ENCODE assay signal across 8 cellular contexts in genomic region chr7:12389089-12389700, GRCh38. TPM values are rescaled to one million over a fixed set of nuclear protein-coding genes. Genes with fewer than 3 reads are reported as not detected.
DNase-seq lines count a peak whose midpoint lies in the region; ATAC-seq and TF ChIP-seq lines count a peak whose summit lies in the region.

No MANE protein-coding gene starts in this region.

- no peak overlapping the region for H2BK12ac ChIP-seq in trophoblast cell (ENCODE audit: low read length)

- H3K14ac ChIP-seq in trophoblast cell (ENCODE audit: low read length) = no peak overlapping the region

- intact Hi-C loops in activated T-helper 2 cell treated with anti-CD3 and anti-CD28 coated beads, Interferon-gamma antibody, Interleukin-2, Interleukin-4, amounts not matched to agents 10 μg/mL and 5 μg/mL and 100 μg/mL, durations not matched to agents 14 hours and 24 hours and 36 hours (cut with micrococcal nuclease) = loop anchor here (5.0 kb wide), 1 partner anchor 103 kb away; no protein-coding TSS in a partner anchor

- TF ChIP-seq CTCF in WTC11 (IDR thresholded peaks at IDR 0.05) = peak; percentile 62
- TF ChIP-seq CTCF in fibroblast of lung (conservative IDR thresholded peaks at IDR 0.05 in 1 of 2, IDR thresholded peaks at IDR 0.05 in 1 of 2; ENCODE audit: low read depth in 1 of 2, low read length in 2 of 2) = peak; percentile 86 to 96

- no peaks in the 10 kb centered on the region for H4K20me1 ChIP-seq in fibroblast of lung (ENCODE audit: control insufficient read depth, extremely low read depth, insufficient read depth, low read length)

- no peak overlapping the region for H2BK120ac ChIP-seq in trophoblast cell (ENCODE audit: insufficient read depth, low read length, poor library complexity)

- H3K79me1 ChIP-seq in trophoblast cell (ENCODE audit: low read length) = no peaks in the 10 kb centered on the region

- H3K27ac Mint-ChIP-seq in WTC11 = no peak overlapping the region
- no peak overlapping the region for H3K27ac Mint-ChIP-seq in activated T-helper 2 cell treated with anti-CD3 and anti-CD28 coated beads, Interferon-gamma antibody, Interleukin-2, Interleukin-4, amounts not matched to agents 10 μg/mL and 5 μg/mL and 100 μg/mL, durations not matched to agents 14 hours and 24 hours and 36 hours

- no peak overlapping the region for H4K8ac ChIP-seq in trophoblast cell (ENCODE audit: low read depth, low read length)

- no peaks in the 10 kb centered on the region for H3K27me3 Mint-ChIP-seq in WTC11 (ENCODE audit: low read depth)
- H3K27me3 Mint-ChIP-seq in activated T-helper 2 cell treated with anti-CD3 and anti-CD28 coated beads, Interferon-gamma antibody, Interleukin-2, Interleukin-4, amounts not matched to agents 10 μg/mL and 5 μg/mL and 100 μg/mL, durations not matched to agents 14 hours and 24 hours and 36 hours (ENCODE audit: low read depth) = no peaks in the 10 kb centered on the region

- peak; percentile 53 for DNase-seq in EH (ENCODE audit: low read depth)
- DNase-seq in NCI-H2196 treated with DMSO at 0.1 percent for 48 hours (lab: John Stamatoyannopoulos, UW; ENCODE audit: unreplicated experiment) = peak; percentile 40
- DNase-seq in WTC11 (ENCODE audit: low spot score) = peak; percentile 65
- DNase-seq in fibroblast of lung (ENCODE audit: low read depth in 2 of 2) = peak; percentile 47 to 72
- peak; percentile 34 to 78 for DNase-seq in trophoblast cell
- DNase-seq in activated T-helper 2 cell treated with anti-CD3 and anti-CD28 coated beads, Interferon-gamma antibody, Interleukin-2, Interleukin-4, amounts not matched to agents 10 μg/mL and 5 μg/mL and 100 μg/mL, durations not matched to agents 14 hours and 24 hours and 36 hours (ENCODE audit: low spot score) = no peak

- H3K9ac ChIP-seq in fibroblast of lung (ENCODE audit: insufficient read depth, low read length) (no peak overlapping the region), trophoblast cell (ENCODE audit: low read length) (no peak overlapping the region)

- H3K4ac ChIP-seq in trophoblast cell (ENCODE audit: low read depth, low read length) = no peak overlapping the region

- H3K27ac ChIP-seq in fibroblast of lung (ENCODE audit: insufficient read depth, low read length) = no peak overlapping the region
- H3K27ac ChIP-seq in trophoblast cell (ENCODE audit: low read depth, low read length) = no peak overlapping the region

- H3K79me2 ChIP-seq in fibroblast of lung (ENCODE audit: control insufficient read depth, insufficient read depth, low read length) (no peaks in the 10 kb centered on the region), trophoblast cell (ENCODE audit: control insufficient read depth, insufficient read depth, low read length, poor library complexity) (no peaks in the 10 kb centered on the region)

- H3K9me3 Mint-ChIP-seq in WTC11 = no peaks in the 10 kb centered on the region
- no peaks in the 10 kb centered on the region for H3K9me3 Mint-ChIP-seq in activated T-helper 2 cell treated with anti-CD3 and anti-CD28 coated beads, Interferon-gamma antibody, Interleukin-2, Interleukin-4, amounts not matched to agents 10 μg/mL and 5 μg/mL and 100 μg/mL, durations not matched to agents 14 hours and 24 hours and 36 hours

- H2AK5ac ChIP-seq in trophoblast cell (ENCODE audit: low read length) = no peak overlapping the region

- H4K91ac ChIP-seq in trophoblast cell (ENCODE audit: low read depth, low read length) = no peak overlapping the region

- no peak overlapping the region for H3K4me3 Mint-ChIP-seq in WTC11
- H3K4me3 Mint-ChIP-seq in activated T-helper 2 cell treated with anti-CD3 and anti-CD28 coated beads, Interferon-gamma antibody, Interleukin-2, Interleukin-4, amounts not matched to agents 10 μg/mL and 5 μg/mL and 100 μg/mL, durations not matched to agents 14 hours and 24 hours and 36 hours (ENCODE audit: low read depth) = no peak overlapping the region

- H3K4me1 ChIP-seq in fibroblast of lung (ENCODE audit: control insufficient read depth, extremely low read depth, insufficient read depth, low read length) (no peaks in the 10 kb centered on the region), trophoblast cell (ENCODE audit: control insufficient read depth in 1 of 2, insufficient read depth in 2 of 2, low read length in 2 of 2) (no peaks in the 10 kb centered on the region)

- POLR2A ChIA-PET in WTC11 (lab: Charles Lee) = no interaction called here

- no peak overlapping the region for H3K4me3 ChIP-seq in fibroblast of lung (replicated peaks in 1 of 4; ENCODE audit: control extremely low read depth in 1 of 4, insufficient read depth in 1 of 4, low read depth in 3 of 4, low read length in 4 of 4)
- H3K4me3 ChIP-seq in trophoblast cell (ENCODE audit: low read depth, low read length) = no peak overlapping the region

- H3K9me3 ChIP-seq in fibroblast of lung (ENCODE audit: control insufficient read depth, insufficient read depth, low read depth, low read length) = no peaks in the 10 kb centered on the region
- no peaks in the 10 kb centered on the region for H3K9me3 ChIP-seq in trophoblast cell (ENCODE audit: insufficient read depth, low read depth, low read length)

- H3K4me2 ChIP-seq in fibroblast of lung (ENCODE audit: extremely low read depth, insufficient read depth, low read length) = no peak overlapping the region
- no peak overlapping the region for H3K4me2 ChIP-seq in trophoblast cell (ENCODE audit: low read length)

- no peak overlapping the region for H3K18ac ChIP-seq in trophoblast cell (ENCODE audit: low read length)

- no peak overlapping the region for H2AFZ ChIP-seq in fibroblast of lung (ENCODE audit: low read length)
- H2AFZ ChIP-seq in trophoblast cell (ENCODE audit: insufficient read depth, low read length, poor library complexity) = no peak overlapping the region

- peaks cover 22% of the 10 kb centered on the region for H3K36me3 Mint-ChIP-seq in WTC11
- H3K36me3 Mint-ChIP-seq in activated T-helper 2 cell treated with anti-CD3 and anti-CD28 coated beads, Interferon-gamma antibody, Interleukin-2, Interleukin-4, amounts not matched to agents 10 μg/mL and 5 μg/mL and 100 μg/mL, durations not matched to agents 14 hours and 24 hours and 36 hours (ENCODE audit: low read depth) = no peaks in the 10 kb centered on the region

- no peaks in the 10 kb centered on the region for H3K36me3 ChIP-seq in fibroblast of lung (ENCODE audit: control insufficient read depth, insufficient read depth, low read length)
- no peaks in the 10 kb centered on the region for H3K36me3 ChIP-seq in trophoblast cell (ENCODE audit: control insufficient read depth in 1 of 2, insufficient read depth in 2 of 2, low read length in 2 of 2)

- ATAC-seq in GM19438 (IDR thresholded peaks at IDR 0.05; ENCODE audit: low read depth, unreplicated experiment) = peak; percentile 88
- peak; percentile 98 for ATAC-seq in HG03342 (IDR thresholded peaks at IDR 0.05; ENCODE audit: unreplicated experiment)
- peak; percentile 93 for ATAC-seq in WTC11

- CTCF ChIA-PET in WTC11 (lab: Charles Lee) = interaction anchor here (0.6 to 2.1 kb wide), 16 partner anchors 9 to 427 kb away, joined by 3 to 15 read pairs (median 4); partner anchors contain the start of gene VWDE

- H3K4me1 Mint-ChIP-seq in WTC11 = peaks cover 30% of the 10 kb centered on the region
- H3K4me1 Mint-ChIP-seq in activated T-helper 2 cell treated with anti-CD3 and anti-CD28 coated beads, Interferon-gamma antibody, Interleukin-2, Interleukin-4, amounts not matched to agents 10 μg/mL and 5 μg/mL and 100 μg/mL, durations not matched to agents 14 hours and 24 hours and 36 hours (ENCODE audit: low read depth) = no peaks in the 10 kb centered on the region

- no peak overlapping the region for H4K12ac ChIP-seq in trophoblast cell (ENCODE audit: low read depth, low read length)

- H3K27me3 ChIP-seq in fibroblast of lung (ENCODE audit: control insufficient read depth, insufficient read depth, low read length) (no peaks in the 10 kb centered on the region), trophoblast cell (ENCODE audit: insufficient read depth, low read length) (no peaks in the 10 kb centered on the region)

- no peak overlapping the region for H2BK5ac ChIP-seq in trophoblast cell (ENCODE audit: low read depth, low read length, poor library complexity)

- H3K23ac ChIP-seq in trophoblast cell (ENCODE audit: low read length) = no peak overlapping the region

- WGBS in trophoblast cell (ENCODE audit: extremely low coverage, insufficient coverage, insufficient read length) = no CpG with 5 or more reads among the region's 1 CpG

TF ChIP-seq in WTC11, 78 proteins besides CTCF, POLR2A, EP300 and RAD21:
- TF ChIP-seq ZNF396 (CRISPR knock-in tag; IDR thresholded peaks at IDR 0.05; ENCODE audit: borderline replicate concordance) = no peak
- TF ChIP-seq NR1H2 (CRISPR knock-in tag; IDR thresholded peaks at IDR 0.05) = no peak
- no peak for TF ChIP-seq FOXP1 (CRISPR knock-in tag; IDR thresholded peaks at IDR 0.05; ENCODE audit: borderline replicate concordance)

RNA-seq across cellular contexts. Expression of gene VWDE, which starts 14.5 kb away (rescaled TPM):
- total RNA-seq in WTC11 (2021) (21.0 to 25.1 TPM (median 23.1 TPM) in 3 replicates), fibroblast of lung (under 0.01 and 0.17 TPM in 2 replicates)
- 0.07 and 0.09 TPM in 2 replicates for polyA plus RNA-seq in fibroblast of lung
- polyA plus RNA-seq in fibroblast of lung (2012) = 0.21 TPM in 1 of 2 replicates, not detected in the other
- not detected in 2 replicates for polyA minus RNA-seq in fibroblast of lung (ENCODE audit: low replicate concordance)
- polyA plus RNA-seq in trophoblast cell (2013) = 1.00 and 1.3 TPM in 2 replicates
- total RNA-seq in activated T-helper 2 cell treated with anti-CD3 and anti-CD28 coated beads, Interferon-gamma antibody, Interleukin-2, Interleukin-4, amounts not matched to agents 10 μg/mL and 5 μg/mL and 100 μg/mL, durations not matched to agents 14 hours and 24 hours and 36 hours = 2.9 and 3.2 TPM in 2 replicates
